Comparison of ENCODE assay signal across 25 cellular contexts in the genomic region with DNA sequence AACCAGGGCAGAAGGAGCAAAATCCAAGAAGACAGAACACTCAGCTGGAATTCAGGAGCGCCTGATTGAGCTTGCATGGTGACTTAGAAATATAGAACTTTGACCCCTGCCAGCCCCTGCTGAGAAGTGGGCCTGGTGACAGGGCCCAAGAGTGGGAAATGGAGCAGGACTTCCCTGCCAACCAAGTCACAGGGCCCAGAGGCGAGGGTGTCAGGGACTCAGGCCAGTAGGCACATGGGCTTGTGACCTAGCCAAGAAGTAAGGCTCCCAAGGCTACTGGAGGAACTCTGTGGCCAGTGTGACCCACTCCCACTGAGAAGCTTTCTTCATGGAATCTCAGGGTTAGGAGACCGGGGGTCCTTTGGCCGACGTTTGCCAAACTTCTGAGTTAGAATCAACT.
"Had no signal": no experiment of that assay in that cellular context is flagged by ENCODE, and none has a peak within 500 bp of the region (broad histone marks: within the 10 kb centered on the region; RNA-seq: fewer than 3 reads in every experiment).

No MANE protein-coding gene starts in this region.

- H3K9me3 ChIP-seq: gastroesophageal sphincter, testis, transverse colon had no signal

- H3K4me3 ChIP-seq: coronary artery, gastroesophageal sphincter, lung, testis, transverse colon had no signal

- H3K4me1 ChIP-seq: gastroesophageal sphincter, testis had no signal

- H3K36me3 Mint-ChIP-seq: activated CD8-positive, alpha-beta memory T cell treated with anti-CD3 and anti-CD28 coated beads, Interleukin-2, amount 10 ng/mL, durations not matched to agents 7 days and 5 days; activated naive CD8-positive, alpha-beta T cell; immature natural killer cell; mesothelial cell of epicardium; naive B cell had no signal

- H3K27ac ChIP-seq: coronary artery, gastroesophageal sphincter, testis, transverse colon had no signal

- H3K36me3 ChIP-seq: gastroesophageal sphincter, transverse colon had no signal

- DNase-seq: activated CD4-positive, alpha-beta T cell treated with anti-CD3 and anti-CD28 coated beads for 36 hours; activated CD4-positive, CD25-positive, alpha-beta regulatory T cell; activated CD8-positive, alpha-beta memory T cell treated with anti-CD3 and anti-CD28 coated beads, Interleukin-2, amount 10 ng/mL, durations not matched to agents 7 days and 5 days; activated CD8-positive, alpha-beta T cell treated with anti-CD3 and anti-CD28 coated beads, Interleukin-2, amount 10 ng/mL, durations not matched to agents 7 days and 5 days; activated naive CD4-positive, alpha-beta T cell; activated T-cell treated with anti-CD3 and anti-CD28 coated beads for 4 hours; activated T-cell treated with anti-CD3 and anti-CD28 coated beads, Interleukin-2, amount 50 U/mL, for 72 hours; cerebellar nuclear complex; effector memory CD8-positive, alpha-beta T cell; erythroblast; immature natural killer cell; kidney; naive B cell; posterior cingulate gyrus; stimulated activated CD4-positive, alpha-beta T cell treated with anti-CD3 and anti-CD28 coated beads, Interleukin-12 subunit alpha, Interleukin-12 subunit beta, amount 100 ng/mL, for 4 hours; stimulated activated CD4-positive, alpha-beta T cell treated with anti-CD3 and anti-CD28 coated beads, Interleukin-4, amount 100 ng/mL, for 1 hour; stimulated activated naive CD8-positive, alpha-beta T cell treated with anti-CD3 and anti-CD28 coated beads, Interleukin-15, Interleukin-2, amounts not matched to agents 100 U/mL and 50 U/mL, for 24 hours; testis; transverse colon had no signal

- H3K9me3 Mint-ChIP-seq: activated T-cell treated with anti-CD3 and anti-CD28 coated beads, Interleukin-2, amount 50 U/mL, for 72 hours; effector memory CD8-positive, alpha-beta T cell; immature natural killer cell; mesothelial cell of epicardium; naive B cell; neural crest cell had no signal

- H3K27ac Mint-ChIP-seq: activated CD4-positive, alpha-beta T cell treated with anti-CD3 and anti-CD28 coated beads for 36 hours; activated CD8-positive, alpha-beta memory T cell treated with anti-CD3 and anti-CD28 coated beads, Interleukin-2, amount 10 ng/mL, durations not matched to agents 7 days and 5 days; activated CD8-positive, alpha-beta T cell treated with anti-CD3 and anti-CD28 coated beads, Interleukin-2, amount 10 ng/mL, durations not matched to agents 7 days and 5 days; activated naive CD8-positive, alpha-beta T cell; activated T-cell treated with anti-CD3 and anti-CD28 coated beads, Interleukin-2, amount 50 U/mL, for 72 hours; effector memory CD8-positive, alpha-beta T cell; mesothelial cell of epicardium had no signal

- H3K4me3 Mint-ChIP-seq: activated CD4-positive, alpha-beta T cell treated with anti-CD3 and anti-CD28 coated beads for 36 hours; activated CD8-positive, alpha-beta memory T cell treated with anti-CD3 and anti-CD28 coated beads, Interleukin-2, amount 10 ng/mL, durations not matched to agents 7 days and 5 days; activated CD8-positive, alpha-beta T cell treated with anti-CD3 and anti-CD28 coated beads, Interleukin-2, amount 10 ng/mL, durations not matched to agents 7 days and 5 days; activated naive CD8-positive, alpha-beta T cell; activated T-cell treated with anti-CD3 and anti-CD28 coated beads, Interleukin-2, amount 50 U/mL, for 72 hours; effector memory CD8-positive, alpha-beta T cell; immature natural killer cell; mesothelial cell of epicardium; naive B cell; neural crest cell had no signal

- ATAC-seq: activated CD4-positive, alpha-beta T cell treated with anti-CD3 and anti-CD28 coated beads for 36 hours; activated CD8-positive, alpha-beta memory T cell treated with anti-CD3 and anti-CD28 coated beads, Interleukin-2, amount 10 ng/mL, durations not matched to agents 7 days and 5 days; activated CD8-positive, alpha-beta T cell treated with anti-CD3 and anti-CD28 coated beads, Interleukin-2, amount 10 ng/mL, durations not matched to agents 7 days and 5 days; activated T-cell treated with anti-CD3 and anti-CD28 coated beads, Interleukin-2, amount 50 U/mL, for 72 hours; effector memory CD8-positive, alpha-beta T cell; gastroesophageal sphincter; stimulated activated naive CD8-positive, alpha-beta T cell treated with anti-CD3 and anti-CD28 coated beads, Interleukin-15, Interleukin-2, amounts not matched to agents 100 U/mL and 50 U/mL, for 24 hours had no signal

- H3K27me3 Mint-ChIP-seq: activated CD4-positive, alpha-beta T cell treated with anti-CD3 and anti-CD28 coated beads for 36 hours; activated CD8-positive, alpha-beta memory T cell treated with anti-CD3 and anti-CD28 coated beads, Interleukin-2, amount 10 ng/mL, durations not matched to agents 7 days and 5 days; activated naive CD8-positive, alpha-beta T cell had no signal

- H3K27me3 ChIP-seq: gastroesophageal sphincter, testis, transverse colon had no signal
